Comparison of ENCODE assay signal across 8 cellular contexts in genomic region chr12:55681142-55682077, GRCh38. TPM values are rescaled to one million over a fixed set of nuclear protein-coding genes. Genes with fewer than 3 reads are reported as not detected.
A peak's percentile ranks its signal among the peaks of the same experiment; 100 is the strongest.
DNase-seq lines count a peak whose midpoint lies in the region; ATAC-seq and TF ChIP-seq lines count a peak whose summit lies in the region.

No MANE protein-coding gene starts in this region.

- no peak overlapping the region for H2BK5ac ChIP-seq in mesendoderm (ENCODE audit: low read length)

- H3K79me2 ChIP-seq in OCI-LY1 (ENCODE audit: insufficient read depth, low read length) (no peaks in the 10 kb centered on the region), mesendoderm (ENCODE audit: control insufficient read depth, insufficient read depth, low read length) (no peaks in the 10 kb centered on the region)

- H3K9me2 ChIP-seq in OCI-LY1 (ENCODE audit: low read depth, low read length) = no peaks in the 10 kb centered on the region

- peak; percentile 46 for ATAC-seq in GM18909 (IDR thresholded peaks at IDR 0.05; ENCODE audit: poor library complexity, unreplicated experiment)
- no peak for ATAC-seq in HG03521 (IDR thresholded peaks at IDR 0.05; ENCODE audit: unreplicated experiment)

- DNase-seq in AG20443 (ENCODE audit: low spot score) = peak; percentile 66
- DNase-seq in mesendoderm = peak; percentile 97
- no peak for DNase-seq in hippocampal formation (lab: John Stamatoyannopoulos, UW)
- no peak for DNase-seq in DMS153 (lab: John Stamatoyannopoulos, UW)

- no peaks in the 10 kb centered on the region for H3K36me3 ChIP-seq in OCI-LY1 (ENCODE audit: insufficient read depth, low read length)
- H3K36me3 ChIP-seq in duodenal mucosa (ENCODE audit: control insufficient read depth in 1 of 2, insufficient read depth in 2 of 2, low read length in 2 of 2) = peaks cover 0 to 18% of the 10 kb centered on the region in 2 donors
- no peaks in the 10 kb centered on the region for H3K36me3 ChIP-seq in mesendoderm (ENCODE audit: control insufficient read depth, insufficient read depth, low read length)

- peak overlapping the region; percentile 75 for H3K56ac ChIP-seq in mesendoderm (ENCODE audit: low read length)

- peaks cover 12% of the 10 kb centered on the region; the same call in 1 of the 2 replicates for H3K27me3 ChIP-seq in OCI-LY1 (ENCODE audit: insufficient read depth, low read length)
- no peaks in the 10 kb centered on the region for H3K27me3 ChIP-seq in duodenal mucosa (ENCODE audit: control insufficient read depth in 1 of 2, insufficient read depth in 2 of 2, low read length in 2 of 2)
- no peaks in the 10 kb centered on the region for H3K27me3 ChIP-seq in mesendoderm (ENCODE audit: insufficient read depth, low read length, poor library complexity)

- peak overlapping the region; percentile 73 for H4K5ac ChIP-seq in mesendoderm (ENCODE audit: low read length)

- H3K4me1 ChIP-seq in OCI-LY1 (ENCODE audit: insufficient read depth, low read length, severe bottlenecking) (no peaks in the 10 kb centered on the region), duodenal mucosa (ENCODE audit: control insufficient read depth in 1 of 2, insufficient read depth in 2 of 2, low read length in 2 of 2) (peaks cover 9 to 13% of the 10 kb centered on the region in 2 donors), mesendoderm (ENCODE audit: control insufficient read depth, low read depth, low read length) (no peaks in the 10 kb centered on the region)

- TF ChIP-seq CTCF in OCI-LY1 (IDR thresholded peaks at IDR 0.05; ENCODE audit: low read length) = peak; percentile 29; the same call in 1 of the 2 replicates

- peak overlapping the region; percentile 34 for H3K18ac ChIP-seq in mesendoderm (ENCODE audit: low read length)

- H3K4ac ChIP-seq in mesendoderm (ENCODE audit: low read depth, low read length) = no peak overlapping the region

- H4K8ac ChIP-seq in mesendoderm (ENCODE audit: low read depth, low read length) = no peak overlapping the region

- no peak overlapping the region for H3K4me2 ChIP-seq in OCI-LY1 (ENCODE audit: low read length)
- no peak overlapping the region for H3K4me2 ChIP-seq in mesendoderm (ENCODE audit: low read length)

- H3K4me3 ChIP-seq in OCI-LY1 (ENCODE audit: low read depth, low read length, poor library complexity, severe bottlenecking) (no peak overlapping the region), duodenal mucosa (ENCODE audit: low read depth in 1 of 2, low read length in 2 of 2) (peak overlapping the region; percentile 83 to 86), mesendoderm (ENCODE audit: low read length) (no peak overlapping the region)

- H3K27ac ChIP-seq in OCI-LY1 (ENCODE audit: low read depth, low read length, poor library complexity, severe bottlenecking) = no peak overlapping the region
- H3K27ac ChIP-seq in duodenal mucosa (ENCODE audit: low read depth, low read length) = no peak overlapping the region
- no peak overlapping the region for H3K27ac ChIP-seq in mesendoderm (ENCODE audit: low read depth, low read length)

- H4K20me1 ChIP-seq in OCI-LY1 (ENCODE audit: insufficient read depth, low read length) = no peaks in the 10 kb centered on the region

- H3F3A ChIP-seq in OCI-LY1 (ENCODE audit: insufficient read depth, low read length) = no peaks in the 10 kb centered on the region

- no peak overlapping the region for H2BK120ac ChIP-seq in mesendoderm (ENCODE audit: low read depth, low read length)

- H3K9me3 ChIP-seq in OCI-LY1 (ENCODE audit: low read length) (no peaks in the 10 kb centered on the region), duodenal mucosa (ENCODE audit: control insufficient read depth in 1 of 2, low read length in 2 of 2) (no peaks in the 10 kb centered on the region)

- no peaks in the 10 kb centered on the region for H3K79me1 ChIP-seq in mesendoderm (ENCODE audit: low read length)

- H3K9ac ChIP-seq in OCI-LY1 (ENCODE audit: low read length) = no peak overlapping the region
- peak overlapping the region; percentile 1 to 63 for H3K9ac ChIP-seq in duodenal mucosa (ENCODE audit: low read depth in 1 of 2, low read length in 2 of 2)
- H3K9ac ChIP-seq in mesendoderm (ENCODE audit: low read length) = peak overlapping the region; percentile 34

- WGBS in mesendoderm (ENCODE audit: extremely low coverage, insufficient coverage, low lambda C conversion rate) = no CpG with 5 or more reads among the region's 17 CpGs

- no peak overlapping the region for H2AFZ ChIP-seq in OCI-LY1 (ENCODE audit: low read length)

- no peak overlapping the region for H2BK15ac ChIP-seq in mesendoderm (replicated peaks; ENCODE audit: low read depth)

- no peak overlapping the region for H3K23ac ChIP-seq in mesendoderm (ENCODE audit: low read length)

- no peak overlapping the region for H2AK5ac ChIP-seq in mesendoderm (ENCODE audit: low read length)

RNA-seq across cellular contexts. Expression of gene ITGA7, which starts 26.3 kb away (rescaled TPM):
- 20.8 TPM for polyA plus RNA-seq in mesendoderm (2013, experiment 1 of 2)
- polyA plus RNA-seq in mesendoderm (2013, experiment 2 of 2) = 20.1 TPM

RNA-seq across cellular contexts. Expression of gene BLOC1S1, which starts 34.4 kb away (rescaled TPM):
- polyA plus RNA-seq in mesendoderm (2013, experiment 1 of 2) = 63.3 TPM
- polyA plus RNA-seq in mesendoderm (2013, experiment 2 of 2) = 65.5 TPM

RNA-seq across cellular contexts. Expression of gene RDH5, which starts 38.8 kb away (rescaled TPM):
- polyA plus RNA-seq in mesendoderm (2013, experiment 1 of 2) = 2.5 TPM
- polyA plus RNA-seq in mesendoderm (2013, experiment 2 of 2) = 2.0 TPM

RNA-seq across cellular contexts. Expression of gene OR10P1, which starts 44.7 kb away (rescaled TPM):
- polyA plus RNA-seq in mesendoderm (2013, experiment 1 of 2) = not detected
- polyA plus RNA-seq in mesendoderm (2013, experiment 2 of 2) = not detected

RNA-seq across cellular contexts. Expression of gene CD63, which starts 47.4 kb away (rescaled TPM):
- 760 TPM for polyA plus RNA-seq in mesendoderm (2013, experiment 1 of 2)
- 752 TPM for polyA plus RNA-seq in mesendoderm (2013, experiment 2 of 2)

Comparison
In these comparisons a context has a peak if more than half of its experiments do, and no peak if none do; other contexts are left out.
1. DNase-seq: peak in AG20443 (single experiment) and mesendoderm (single experiment); none in hippocampal formation (0 of 2) and DMS153 (single experiment).
2. H3K4me3 ChIP-seq: peak in duodenal mucosa (2 of 2); none in OCI-LY1 (single experiment) and mesendoderm (single experiment).